ENCODE assay signal across 8 cellular contexts in the genomic region with DNA sequence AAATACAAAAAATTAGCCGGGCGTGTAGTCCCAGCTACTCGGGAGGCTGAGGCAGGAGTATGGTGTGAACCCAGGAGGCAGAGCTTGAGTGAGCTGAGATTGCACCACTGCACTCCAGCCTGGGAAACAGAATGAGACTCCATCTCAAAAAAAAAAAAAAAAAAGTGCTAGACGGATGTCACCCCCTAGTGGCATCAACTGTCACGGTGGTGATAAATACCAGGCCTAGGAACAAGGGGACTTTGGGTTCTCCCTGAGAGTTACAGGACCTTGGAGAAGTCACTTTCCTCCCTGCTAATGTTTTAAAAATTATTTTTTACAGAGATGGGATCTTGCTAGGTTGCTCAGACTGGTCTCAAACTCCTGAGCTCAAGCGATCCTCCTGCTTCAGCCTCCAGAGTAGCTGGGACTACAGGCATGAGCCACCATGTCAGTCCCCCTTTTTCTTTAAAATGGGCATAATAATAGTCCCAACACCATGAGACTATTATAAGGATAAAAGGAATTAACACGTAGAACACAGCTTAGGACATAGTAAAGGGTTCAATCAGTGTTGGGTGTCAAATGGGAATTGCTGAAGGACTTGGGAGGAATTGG. TPM values are rescaled to one million over a fixed set of nuclear protein-coding genes. Genes with fewer than 3 reads are reported as not detected.
DNase-seq lines count a peak whose midpoint lies in the region; ATAC-seq and TF ChIP-seq lines count a peak whose summit lies in the region.

No MANE protein-coding gene starts in this region.

- POLR2A ChIA-PET in HEK293T (lab: Yijun Ruan, JAX): no interaction called here
- POLR2A ChIA-PET in activated CD4-positive, alpha-beta memory T cell treated with anti-CD3 and anti-CD28 coated beads for 36 hours (lab: Charles Lee): no interaction called here

- no peak for TF ChIP-seq POLR2A in body of pancreas (IDR thresholded peaks at IDR 0.05)

- H3K4me1 ChIP-seq in mucosa of descending colon (ENCODE audit: low read depth) (peaks cover 3% of the 10 kb centered on the region), body of pancreas (peaks cover 13% of the 10 kb centered on the region)

- peak; percentile 27 for ATAC-seq in mucosa of descending colon
- ATAC-seq in body of pancreas: no peak

- no peaks in the 10 kb centered on the region for H3K9me3 Mint-ChIP-seq in activated CD4-positive, alpha-beta memory T cell treated with anti-CD3 and anti-CD28 coated beads for 36 hours
- H3K9me3 Mint-ChIP-seq in activated T-helper 2 cell treated with anti-CD3 and anti-CD28 coated beads, Interferon-gamma antibody, Interleukin-2, Interleukin-4, amounts not matched to agents 10 μg/mL and 5 μg/mL and 100 μg/mL, durations not matched to agents 14 hours and 24 hours and 36 hours: no peaks in the 10 kb centered on the region

- DNase-seq in DMS 273 (lab: John Stamatoyannopoulos, UW; ENCODE audit: unreplicated experiment): peak; percentile 71
- no peak for DNase-seq in DMS 273 treated with DMSO at 0.1 percent for 48 hours (lab: John Stamatoyannopoulos, UW)
- DNase-seq in HEK293T (ENCODE audit: extremely low spot score): peak; percentile 37
- DNase-seq in activated CD4-positive, alpha-beta memory T cell treated with anti-CD3 and anti-CD28 coated beads for 36 hours: peak; percentile 35
- peak in 1 of 3 donors; percentile 35 for DNase-seq in mucosa of descending colon
- no peak for DNase-seq in COLO829 (ENCODE audit: low spot score)
- DNase-seq in activated T-helper 2 cell treated with anti-CD3 and anti-CD28 coated beads, Interferon-gamma antibody, Interleukin-2, Interleukin-4, amounts not matched to agents 10 μg/mL and 5 μg/mL and 100 μg/mL, durations not matched to agents 14 hours and 24 hours and 36 hours (ENCODE audit: low spot score): no peak
- DNase-seq in body of pancreas: no peak

- H3K27me3 ChIP-seq in body of pancreas: peaks cover 0 to 6% of the 10 kb centered on the region in 2 donors

- 61 to 66% methylated on average over 7 of the region's 7 CpGs for WGBS in body of pancreas, 2 donors

- CTCF ChIA-PET in HEK293T (lab: Yijun Ruan, JAX): interaction anchor here (0.6 to 0.9 kb wide), 2 partner anchors 8 to 293 kb away, joined by 3 to 6 read pairs; no protein-coding TSS in a partner anchor
- CTCF ChIA-PET in activated CD4-positive, alpha-beta memory T cell treated with anti-CD3 and anti-CD28 coated beads for 36 hours (lab: Charles Lee): interaction anchor here (1.3 to 4.1 kb wide), 2 partner anchors 11 to 40 kb away, joined by 4 to 20 read pairs; no protein-coding TSS in a partner anchor

- H3K9me3 ChIP-seq in mucosa of descending colon (no peaks in the 10 kb centered on the region), body of pancreas (no peaks in the 10 kb centered on the region)

- no peaks in the 10 kb centered on the region for H3K36me3 Mint-ChIP-seq in activated CD4-positive, alpha-beta memory T cell treated with anti-CD3 and anti-CD28 coated beads for 36 hours
- no peaks in the 10 kb centered on the region for H3K36me3 Mint-ChIP-seq in activated T-helper 2 cell treated with anti-CD3 and anti-CD28 coated beads, Interferon-gamma antibody, Interleukin-2, Interleukin-4, amounts not matched to agents 10 μg/mL and 5 μg/mL and 100 μg/mL, durations not matched to agents 14 hours and 24 hours and 36 hours (ENCODE audit: low read depth)

- no peak overlapping the region for H3K27ac Mint-ChIP-seq in activated CD4-positive, alpha-beta memory T cell treated with anti-CD3 and anti-CD28 coated beads for 36 hours
- no peak overlapping the region for H3K27ac Mint-ChIP-seq in activated T-helper 2 cell treated with anti-CD3 and anti-CD28 coated beads, Interferon-gamma antibody, Interleukin-2, Interleukin-4, amounts not matched to agents 10 μg/mL and 5 μg/mL and 100 μg/mL, durations not matched to agents 14 hours and 24 hours and 36 hours

- peaks cover 13% of the 10 kb centered on the region for H3K27me3 Mint-ChIP-seq in activated CD4-positive, alpha-beta memory T cell treated with anti-CD3 and anti-CD28 coated beads for 36 hours
- peaks cover 19% of the 10 kb centered on the region for H3K27me3 Mint-ChIP-seq in activated T-helper 2 cell treated with anti-CD3 and anti-CD28 coated beads, Interferon-gamma antibody, Interleukin-2, Interleukin-4, amounts not matched to agents 10 μg/mL and 5 μg/mL and 100 μg/mL, durations not matched to agents 14 hours and 24 hours and 36 hours (ENCODE audit: low read depth)

- H3K36me3 ChIP-seq in mucosa of descending colon (ENCODE audit: low read depth): no peaks in the 10 kb centered on the region
- H3K36me3 ChIP-seq in body of pancreas (replicated peaks in 1 of 2; ENCODE audit: insufficient read depth in 1 of 2, low read depth in 2 of 2): no peaks in the 10 kb centered on the region

- H3K4me3 ChIP-seq in mucosa of descending colon: no peak overlapping the region
- H3K4me3 ChIP-seq in body of pancreas: no peak overlapping the region

- H3K4me1 Mint-ChIP-seq in activated CD4-positive, alpha-beta memory T cell treated with anti-CD3 and anti-CD28 coated beads for 36 hours (ENCODE audit: low read depth): peaks cover 2% of the 10 kb centered on the region
- H3K4me1 Mint-ChIP-seq in activated T-helper 2 cell treated with anti-CD3 and anti-CD28 coated beads, Interferon-gamma antibody, Interleukin-2, Interleukin-4, amounts not matched to agents 10 μg/mL and 5 μg/mL and 100 μg/mL, durations not matched to agents 14 hours and 24 hours and 36 hours (ENCODE audit: low read depth): peaks cover 1% of the 10 kb centered on the region

- no peak overlapping the region for H3K27ac ChIP-seq in body of pancreas

- intact Hi-C loops in activated CD4-positive, alpha-beta memory T cell treated with anti-CD3 and anti-CD28 coated beads for 36 hours (cut with micrococcal nuclease): loop anchor here (1.0 kb wide), 1 partner anchor 41 kb away; no protein-coding TSS in a partner anchor
- intact Hi-C loops in mucosa of descending colon (cut with DNase I, micrococcal nuclease) (no loop called here), body of pancreas (cut with DNase I) (no loop called here)
- intact Hi-C loops in activated T-helper 2 cell treated with anti-CD3 and anti-CD28 coated beads, Interferon-gamma antibody, Interleukin-2, Interleukin-4, amounts not matched to agents 10 μg/mL and 5 μg/mL and 100 μg/mL, durations not matched to agents 14 hours and 24 hours and 36 hours (cut with micrococcal nuclease): no loop called here

- no peak for TF ChIP-seq CTCF in mucosa of descending colon (IDR thresholded peaks at IDR 0.05)
- TF ChIP-seq CTCF in body of pancreas (IDR thresholded peaks at IDR 0.05): no peak

- H3K4me3 Mint-ChIP-seq in activated CD4-positive, alpha-beta memory T cell treated with anti-CD3 and anti-CD28 coated beads for 36 hours: no peak overlapping the region
- no peak overlapping the region for H3K4me3 Mint-ChIP-seq in activated T-helper 2 cell treated with anti-CD3 and anti-CD28 coated beads, Interferon-gamma antibody, Interleukin-2, Interleukin-4, amounts not matched to agents 10 μg/mL and 5 μg/mL and 100 μg/mL, durations not matched to agents 14 hours and 24 hours and 36 hours (ENCODE audit: low read depth)

TF ChIP-seq in HEK293T, 16 proteins besides CTCF, POLR2A, EP300 and RAD21:
- TF ChIP-seq SUZ12 (IDR thresholded peaks at IDR 0.05) (no peak), CTBP1 (IDR thresholded peaks at IDR 0.05; ENCODE audit: borderline replicate concordance) (no peak), LEF1 (IDR thresholded peaks at IDR 0.05; ENCODE audit: borderline replicate concordance) (no peak), TARDBP (IDR thresholded peaks at IDR 0.05) (no peak), BHLHE40 (IDR thresholded peaks at IDR 0.05; ENCODE audit: borderline replicate concordance) (no peak), ZNF384 (IDR thresholded peaks at IDR 0.05) (peak; percentile 97), ARNT (IDR thresholded peaks at IDR 0.05) (no peak), HDGF (IDR thresholded peaks at IDR 0.05; ENCODE audit: borderline replicate concordance) (no peak), SP1 (IDR thresholded peaks at IDR 0.05) (no peak), NFRKB (IDR thresholded peaks at IDR 0.05) (no peak), L3MBTL2 (conservative IDR thresholded peaks at IDR 0.05) (no peak), FOXA1 (IDR thresholded peaks at IDR 0.05) (no peak), FOXM1 (IDR thresholded peaks at IDR 0.05; ENCODE audit: borderline replicate concordance) (no peak), FOXK2 (IDR thresholded peaks at IDR 0.05) (no peak), ELF4 (IDR thresholded peaks at IDR 0.05) (no peak)
- TF ChIP-seq, protein P1, sequence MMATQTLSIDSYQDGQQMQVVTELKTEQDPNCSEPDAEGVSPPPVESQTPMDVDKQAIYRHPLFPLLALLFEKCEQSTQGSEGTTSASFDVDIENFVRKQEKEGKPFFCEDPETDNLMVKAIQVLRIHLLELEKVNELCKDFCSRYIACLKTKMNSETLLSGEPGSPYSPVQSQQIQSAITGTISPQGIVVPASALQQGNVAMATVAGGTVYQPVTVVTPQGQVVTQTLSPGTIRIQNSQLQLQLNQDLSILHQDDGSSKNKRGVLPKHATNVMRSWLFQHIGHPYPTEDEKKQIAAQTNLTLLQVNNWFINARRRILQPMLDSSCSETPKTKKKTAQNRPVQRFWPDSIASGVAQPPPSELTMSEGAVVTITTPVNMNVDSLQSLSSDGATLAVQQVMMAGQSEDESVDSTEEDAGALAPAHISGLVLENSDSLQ (IDR thresholded peaks at IDR 0.05): peak; percentile 68

RNA-seq across cellular contexts. Expression of a gene that starts 2.6 kb away (rescaled TPM):
- total RNA-seq in activated CD4-positive, alpha-beta memory T cell treated with anti-CD3 and anti-CD28 coated beads for 36 hours: not detected
- total RNA-seq in mucosa of descending colon: 1 to 10 TPM in 1 of 3 donors, under 1 TPM in 2; 0.22 to 5.4 (median 0.38) TPM
- 0.30 TPM in 1 of 2 replicates, not detected in the other for total RNA-seq in activated T-helper 2 cell treated with anti-CD3 and anti-CD28 coated beads, Interferon-gamma antibody, Interleukin-2, Interleukin-4, amounts not matched to agents 10 μg/mL and 5 μg/mL and 100 μg/mL, durations not matched to agents 14 hours and 24 hours and 36 hours
- total RNA-seq in body of pancreas: under 1 TPM; 0.52 to 0.66 TPM

RNA-seq across cellular contexts. Expression of a gene that starts 5.9 kb away (rescaled TPM):
- 10 to 100 TPM; 44.3 to 48.7 TPM for total RNA-seq in activated CD4-positive, alpha-beta memory T cell treated with anti-CD3 and anti-CD28 coated beads for 36 hours
- total RNA-seq in mucosa of descending colon (10 to 100 TPM; 36.2 to 47.8 (median 44.5) TPM), body of pancreas (10 to 100 TPM; 21.1 to 25.2 TPM)
- 58.6 and 59.1 TPM in 2 replicates for total RNA-seq in activated T-helper 2 cell treated with anti-CD3 and anti-CD28 coated beads, Interferon-gamma antibody, Interleukin-2, Interleukin-4, amounts not matched to agents 10 μg/mL and 5 μg/mL and 100 μg/mL, durations not matched to agents 14 hours and 24 hours and 36 hours

Comparison
In these comparisons a context has a peak if more than half of its experiments do, and no peak if none do; other contexts are left out.
1. DNase-seq: peak in DMS 273 (single experiment), HEK293T (single experiment) and activated CD4-positive, alpha-beta memory T cell treated with anti-CD3 and anti-CD28 coated beads for 36 hours (single experiment); none in DMS 273 treated with DMSO at 0.1 percent for 48 hours (single experiment), COLO829 (single experiment), activated T-helper 2 cell treated with anti-CD3 and anti-CD28 coated beads, Interferon-gamma antibody, Interleukin-2, Interleukin-4, amounts not matched to agents 10 μg/mL and 5 μg/mL and 100 μg/mL, durations not matched to agents 14 hours and 24 hours and 36 hours (single experiment) and body of pancreas (0 of 4).